Comparison of ENCODE assay signal across 22 cellular contexts in the genomic region with DNA sequence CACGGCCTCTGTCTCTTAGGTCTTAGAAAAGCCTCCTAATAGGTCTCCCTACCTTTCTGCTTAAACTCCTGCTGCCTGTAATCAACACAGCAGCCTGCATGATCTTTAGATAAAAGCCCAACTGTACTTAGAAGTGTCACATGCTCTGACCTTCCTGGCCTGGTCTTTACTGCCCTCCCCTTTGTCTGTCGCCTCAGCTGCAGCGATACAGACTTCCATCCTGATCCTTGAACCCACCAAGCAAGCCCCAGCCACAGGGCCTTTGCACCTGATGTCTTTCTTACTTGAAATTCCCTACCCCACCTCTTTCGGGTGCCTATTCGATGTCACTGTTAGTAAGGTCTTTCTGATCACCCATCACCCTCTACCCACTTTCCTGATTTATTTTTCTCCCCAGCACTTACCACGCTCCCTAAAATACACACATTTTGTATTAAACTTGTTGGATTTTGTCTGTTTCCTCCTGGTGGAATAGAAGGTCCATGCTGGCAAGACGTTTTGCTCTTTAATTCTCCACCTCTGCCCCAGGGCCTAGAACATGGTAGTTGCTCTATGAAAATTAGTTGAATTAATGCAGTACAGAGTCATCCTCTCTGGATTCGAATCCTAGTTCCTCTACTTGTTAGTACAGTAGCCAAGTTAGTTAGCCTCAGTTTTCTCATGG. TPM values are rescaled to one million over a fixed set of nuclear protein-coding genes. Genes with fewer than 3 reads are reported as not detected.
"Had no signal": no experiment of that assay in that cellular context is flagged by ENCODE, and none has a peak within 500 bp of the region (broad histone marks: within the 10 kb centered on the region; RNA-seq: fewer than 3 reads in every experiment).

No MANE protein-coding gene starts in this region.

- H3K36me3 ChIP-seq: MG63, SJCRH30 had no signal

- H3K4me3 ChIP-seq: MG63, SJCRH30, SK-N-MC had no signal

- H3K27ac ChIP-seq: HL-60, RWPE1, SJCRH30, SK-N-MC had no signal

- FAIRE-seq: HTR-8/SVneo had no signal

- DNase-seq: Karpas-422, KG1, MG63, NCI-H1092, NCI-H1105 treated with DMSO at 0.1 percent for 48 hours, NCI-H1417 treated with DMSO at 0.1 percent for 48 hours, NCI-H146, NCI-H1694 treated with DMSO at 0.1 percent for 48 hours, NCI-H1930, NCI-H2081, NCI-H2107, NCI-H2227 treated with DMSO at 0.1 percent for 48 hours, NCI-H524, NCI-H69, NCI-H774, SHP77 treated with DMSO at 0.1 percent for 48 hours, SJCRH30 had no signal

- H3K9me3 ChIP-seq: MG63, SJCRH30 had no signal

- H3K4me1 ChIP-seq: SJCRH30 had no signal

- H3K27me3 ChIP-seq: SJCRH30 had no signal

RNA-seq across cellular contexts. Expression of gene AQP9, which starts 51.1 kb away (rescaled TPM):
- total RNA-seq: NCI-H460 had no signal
